ENCODE assay signal across 22 cellular contexts in the genomic region with DNA sequence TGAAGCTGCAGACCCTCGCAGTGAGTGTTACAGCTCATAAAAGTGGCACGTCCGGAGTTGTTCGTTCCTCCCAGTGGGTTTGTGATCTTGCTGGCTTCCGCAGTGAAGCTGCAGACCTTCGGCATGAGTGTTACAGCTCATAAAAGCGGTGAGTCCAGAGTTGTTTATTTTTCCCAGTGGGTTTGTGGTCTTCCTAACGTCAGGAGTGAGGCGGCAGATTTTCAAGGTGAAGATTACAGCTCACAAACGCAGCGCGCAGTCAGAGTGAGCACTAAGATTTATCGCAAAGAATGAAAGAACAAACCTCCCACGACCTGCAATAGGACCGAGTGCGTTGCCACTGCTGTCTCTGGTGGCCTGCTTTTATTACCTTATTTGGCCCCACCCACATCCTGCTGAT.
"Had no signal": no experiment of that assay in that cellular context is flagged by ENCODE, and none has a peak within 500 bp of the region (broad histone marks: within the 10 kb centered on the region; RNA-seq: fewer than 3 reads in every experiment).

No MANE protein-coding gene starts in this region.

- H3K4me3 ChIP-seq: SJSA1, SK-N-MC had no signal

- H3K9ac ChIP-seq: KMS-11 had no signal

- DNase-seq: IMR-90, Kasumi-1, MM.1S, NCI-H1092 treated with DMSO at 0.1 percent for 48 hours, NCI-H1436, NCI-H187, NCI-H2029, NCI-H2081 treated with DMSO at 0.1 percent for 48 hours, NCI-H2171, NCI-H345, NCI-H446 treated with DMSO at 0.1 percent for 48 hours, NCI-H510A treated with DMSO at 0.1 percent for 48 hours, NCI-H526 treated with DMSO at 0.1 percent for 48 hours, NCI-H774, Right ventricle myocardium superior, RPMI8226, SIG-M5 had no signal

- H3K27me3 ChIP-seq: SJSA1 had no signal

- FAIRE-seq: HepG2, RCC 7860 had no signal

- ATAC-seq: HepG2 had no signal

- H3K36me3 ChIP-seq: SJSA1 had no signal

- H3K27ac ChIP-seq: KMS-11, SJSA1, SK-N-MC had no signal

- H3K4me2 ChIP-seq: KMS-11 had no signal

- H3K9me3 ChIP-seq: SJSA1 had no signal

- H3K4me1 ChIP-seq: SJSA1 had no signal
